20 cellular contexts compared by ENCODE assay signal in genomic region chr2:38213619-38214018, GRCh38.
DNase-seq lines count a peak whose midpoint lies in the region; ATAC-seq and TF ChIP-seq lines count a peak whose summit lies in the region.
"Had no signal": no experiment of that assay in that cellular context is flagged by ENCODE, and none has a peak within 500 bp of the region (broad histone marks: within the 10 kb centered on the region; RNA-seq: fewer than 3 reads in every experiment).

No MANE protein-coding gene starts in this region.

- H3K4me3 ChIP-seq in cardiac fibroblast (replicated peaks in 1 of 2; ENCODE audit: low read depth in 2 of 2, low read length in 2 of 2), result no peak overlapping the region
- H3K4me3 ChIP-seq: esophagus muscularis mucosa, GM23338, lower lobe of right lung, psoas muscle, testis had no signal

- peaks cover 26% of the 10 kb centered on the region for H3K27me3 Mint-ChIP-seq in stimulated activated naive CD8-positive, alpha-beta T cell treated with anti-CD3 and anti-CD28 coated beads, Interleukin-15, amount 100 ng/mL, for 72 hours
- peaks cover 24% of the 10 kb centered on the region for H3K27me3 Mint-ChIP-seq in T-helper 1 cell treated with Interleukin-12 subunit alpha and Interleukin-12 subunit beta and Interleukin-4 antibody, amounts not matched to agents 30 μg/mL and 1 μg/mL, for 36 hours (ENCODE audit: low read depth)

- DNase-seq in stimulated activated naive CD8-positive, alpha-beta T cell treated with anti-CD3 and anti-CD28 coated beads, Interleukin-15, amount 100 ng/mL, for 72 hours, result no peak
- no peak for DNase-seq in stimulated activated naive CD8-positive, alpha-beta T cell treated with anti-CD3 and anti-CD28 coated beads, Interleukin-15, Interleukin-2, amounts not matched to agents 100 U/mL and 50 U/mL, for 24 hours
- DNase-seq in cardiac fibroblast (ENCODE audit: low read depth in 2 of 2) (peak; percentile 19 to 33), SKM-1 treated with dmso at 0.1 percent for 144 hours (lab: John Stamatoyannopoulos, UW; ENCODE audit: unreplicated experiment) (no peak), NCI-H2171 (lab: John Stamatoyannopoulos, UW) (no peak)
- DNase-seq: AML-193; effector memory CD4-positive, alpha-beta T cell; lower lobe of right lung; NCI-H1092; NCI-H345; psoas muscle; SHP77; SW 1271; testis had no signal

- peaks cover 1% of the 10 kb centered on the region for H3K36me3 Mint-ChIP-seq in T-helper 1 cell treated with Interleukin-12 subunit alpha and Interleukin-12 subunit beta and Interleukin-4 antibody, amounts not matched to agents 30 μg/mL and 1 μg/mL, for 36 hours (ENCODE audit: low read depth)
- H3K36me3 Mint-ChIP-seq: activated naive CD8-positive, alpha-beta T cell had no signal

- peak overlapping the region in 1 of 2 donors; percentile 46 for H3K4me3 Mint-ChIP-seq in stimulated activated naive CD8-positive, alpha-beta T cell treated with anti-CD3 and anti-CD28 coated beads, Interleukin-15, amount 100 ng/mL, for 72 hours
- H3K4me3 Mint-ChIP-seq in T-helper 1 cell treated with Interleukin-12 subunit alpha and Interleukin-12 subunit beta and Interleukin-4 antibody, amounts not matched to agents 30 μg/mL and 1 μg/mL, for 36 hours, result peak overlapping the region; percentile 22
- H3K4me3 Mint-ChIP-seq: activated naive CD8-positive, alpha-beta T cell; GM23338 had no signal

- TF ChIP-seq CTCF in cardiac fibroblast (IDR thresholded peaks at IDR 0.05; ENCODE audit: low read depth, low read length), result no peak

- peaks cover 18% of the 10 kb centered on the region for H3K4me1 Mint-ChIP-seq in stimulated activated naive CD8-positive, alpha-beta T cell treated with anti-CD3 and anti-CD28 coated beads, Interleukin-15, amount 100 ng/mL, for 72 hours
- H3K4me1 Mint-ChIP-seq in T-helper 1 cell treated with Interleukin-12 subunit alpha and Interleukin-12 subunit beta and Interleukin-4 antibody, amounts not matched to agents 30 μg/mL and 1 μg/mL, for 36 hours (ENCODE audit: low read depth), result peaks cover 14% of the 10 kb centered on the region
- H3K4me1 Mint-ChIP-seq: GM23338 had no signal

- peak; percentile 53 for ATAC-seq in stimulated activated naive CD8-positive, alpha-beta T cell treated with anti-CD3 and anti-CD28 coated beads, Interleukin-15, amount 100 ng/mL, for 72 hours
- no peak for ATAC-seq in stimulated activated naive CD8-positive, alpha-beta T cell treated with anti-CD3 and anti-CD28 coated beads, Interleukin-15, Interleukin-2, amounts not matched to agents 100 U/mL and 50 U/mL, for 24 hours
- ATAC-seq in HG03442 (IDR thresholded peaks at IDR 0.05; ENCODE audit: unreplicated experiment), result no peak
- ATAC-seq: GM23338, HepG2, lower lobe of right lung, psoas muscle had no signal

- H3K27ac Mint-ChIP-seq in stimulated activated naive CD8-positive, alpha-beta T cell treated with anti-CD3 and anti-CD28 coated beads, Interleukin-15, amount 100 ng/mL, for 72 hours, result peak overlapping the region in 1 of 2 donors; percentile 67
- peak overlapping the region; percentile 77 for H3K27ac Mint-ChIP-seq in T-helper 1 cell treated with Interleukin-12 subunit alpha and Interleukin-12 subunit beta and Interleukin-4 antibody, amounts not matched to agents 30 μg/mL and 1 μg/mL, for 36 hours
- H3K27ac Mint-ChIP-seq: activated naive CD8-positive, alpha-beta T cell; GM23338 had no signal

- H3K9me3 Mint-ChIP-seq in stimulated activated naive CD8-positive, alpha-beta T cell treated with anti-CD3 and anti-CD28 coated beads, Interleukin-15, amount 100 ng/mL, for 72 hours, result peaks cover 8 to 13% of the 10 kb centered on the region in 2 donors
- peaks cover 14% of the 10 kb centered on the region for H3K9me3 Mint-ChIP-seq in T-helper 1 cell treated with Interleukin-12 subunit alpha and Interleukin-12 subunit beta and Interleukin-4 antibody, amounts not matched to agents 30 μg/mL and 1 μg/mL, for 36 hours
- H3K9me3 Mint-ChIP-seq: GM23338 had no signal

Comparison
In these comparisons a context has a peak if more than half of its experiments do, and no peak if none do; other contexts are left out.
1. DNase-seq: peak in cardiac fibroblast (2 of 2); none in stimulated activated naive CD8-positive, alpha-beta T cell treated with anti-CD3 and anti-CD28 coated beads, Interleukin-15, amount 100 ng/mL, for 72 hours (0 of 2), stimulated activated naive CD8-positive, alpha-beta T cell treated with anti-CD3 and anti-CD28 coated beads, Interleukin-15, Interleukin-2, amounts not matched to agents 100 U/mL and 50 U/mL, for 24 hours (single experiment), SKM-1 treated with dmso at 0.1 percent for 144 hours (single experiment) and NCI-H2171 (single experiment).